ENCODE assay signal across 8 cellular contexts in genomic region chr7:88243345-88243909, GRCh38. TPM values are rescaled to one million over a fixed set of nuclear protein-coding genes. Genes with fewer than 3 reads are reported as not detected.
A peak's percentile ranks its signal among the peaks of the same experiment; 100 is the strongest.
DNase-seq lines count a peak whose midpoint lies in the region; ATAC-seq and TF ChIP-seq lines count a peak whose summit lies in the region.
"Had no signal": no experiment of that assay in that cellular context is flagged by ENCODE, and none has a peak within 500 bp of the region (broad histone marks: within the 10 kb centered on the region; RNA-seq: fewer than 3 reads in every experiment).

No MANE protein-coding gene starts in this region.

- no peaks in the 10 kb centered on the region for H3K36me3 Mint-ChIP-seq in osteocyte (ENCODE audit: unreplicated experiment)
- H3K36me3 Mint-ChIP-seq: activated naive CD4-positive, alpha-beta T cell treated with anti-CD3 and anti-CD28 coated beads, Interleukin-2, amount 50 U/mL, for 72 hours had no signal

- H3K4me1 Mint-ChIP-seq in osteocyte (ENCODE audit: unreplicated experiment) = no peaks in the 10 kb centered on the region

- no peak overlapping the region for H3K27ac Mint-ChIP-seq in osteocyte (ENCODE audit: unreplicated experiment)
- H3K27ac Mint-ChIP-seq: activated naive CD4-positive, alpha-beta T cell treated with anti-CD3 and anti-CD28 coated beads, Interleukin-2, amount 50 U/mL, for 72 hours had no signal

- peaks cover 39% of the 10 kb centered on the region for H3K27me3 Mint-ChIP-seq in osteocyte (ENCODE audit: unreplicated experiment)

- no peak overlapping the region for H3K4me3 Mint-ChIP-seq in osteocyte (ENCODE audit: unreplicated experiment)

- H3K4me3 ChIP-seq in GM12864 (ENCODE audit: low read depth, low read length) (no peak overlapping the region), fibroblast of villous mesenchyme (ENCODE audit: low read depth, low read length) (no peak overlapping the region)

- H3K9me3 Mint-ChIP-seq in osteocyte (ENCODE audit: unreplicated experiment) = no peaks in the 10 kb centered on the region
- H3K9me3 Mint-ChIP-seq: activated naive CD4-positive, alpha-beta T cell treated with anti-CD3 and anti-CD28 coated beads, Interleukin-2, amount 50 U/mL, for 72 hours had no signal

- ATAC-seq in GM21825 (IDR thresholded peaks at IDR 0.05; ENCODE audit: unreplicated experiment) = peak; percentile 76
- peak; percentile 91 for ATAC-seq in SK-N-SH treated with all-trans-retinoic acid at 6 μM for 48 hours

- DNase-seq in GM12864 (ENCODE audit: low read depth) (no peak), M059J (ENCODE audit: low read depth) (peak; percentile 59), fibroblast of villous mesenchyme (ENCODE audit: low read depth) (peak; percentile 52), osteocyte (ENCODE audit: extremely low spot score, unreplicated experiment) (no peak)
- DNase-seq in activated naive CD4-positive, alpha-beta T cell treated with anti-CD3 and anti-CD28 coated beads, Interleukin-2, amount 50 U/mL, for 16 hours = no peak

- TF ChIP-seq CTCF in GM12864 (IDR thresholded peaks at IDR 0.05; ENCODE audit: low read depth, low read length, missing control alignments) (peak; percentile 52), fibroblast of villous mesenchyme (IDR thresholded peaks at IDR 0.05; ENCODE audit: insufficient read depth, low read depth, low read length) (peak; percentile 67), osteocyte (IDR thresholded peaks at IDR 0.05) (peak; percentile 81)

TF ChIP-seq in SK-N-SH treated with all-trans-retinoic acid at 6 μM for 48 hours, 23 proteins besides CTCF, POLR2A, EP300 and RAD21:
- TF ChIP-seq ISL1 (CRISPR knock-in tag; IDR thresholded peaks at IDR 0.05) (no peak), ZFP3 (CRISPR knock-in tag; IDR thresholded peaks at IDR 0.05) (peak; percentile 98)

RNA-seq across cellular contexts. Expression of gene SRI, which starts 23.6 kb away (rescaled TPM):
- 44.9 and 92.0 TPM in 2 replicates for total RNA-seq in M059J (2014; rRNA removed; shearing (Covaris generic))
- 59.9 and 81.2 TPM in 2 replicates for total RNA-seq in fibroblast of villous mesenchyme
- 105 and 111 TPM in 2 replicates for total RNA-seq in osteocyte

Comparison
In these comparisons a context has a peak if more than half of its experiments do, and no peak if none do; other contexts are left out.
1. DNase-seq: peak in M059J (single experiment) and fibroblast of villous mesenchyme (single experiment); none in GM12864 (single experiment), osteocyte (single experiment) and activated naive CD4-positive, alpha-beta T cell treated with anti-CD3 and anti-CD28 coated beads, Interleukin-2, amount 50 U/mL, for 16 hours (single experiment).
2. Peak in every context shown above with its lines, with median percentiles within 50 percentile points of each other: CTCF ChIP-seq.